Comparison of ENCODE assay signal across 10 cellular contexts in genomic region chr20:63950701-63951397, GRCh38. TPM values are rescaled to one million over a fixed set of nuclear protein-coding genes. Genes with fewer than 3 reads are reported as not detected.
DNase-seq lines count a peak whose midpoint lies in the region; ATAC-seq and TF ChIP-seq lines count a peak whose summit lies in the region.
"Had no signal": no experiment of that assay in that cellular context is flagged by ENCODE, and none has a peak within 500 bp of the region (broad histone marks: within the 10 kb centered on the region; RNA-seq: fewer than 3 reads in every experiment).

No MANE protein-coding gene starts in this region.

- H3K27ac ChIP-seq in esophagus (ENCODE audit: low read depth in 2 of 2, low read length in 1 of 2) = peak overlapping the region; percentile 96 to 99
- peak overlapping the region; percentile 68 to 75 for H3K27ac ChIP-seq in tibial artery
- no peak overlapping the region for H3K27ac ChIP-seq in smooth muscle cell (ENCODE audit: low read depth)

- no peak overlapping the region for H2AFZ ChIP-seq in smooth muscle cell (ENCODE audit: low read depth)

- ATAC-seq in HG03280 (IDR thresholded peaks at IDR 0.05; ENCODE audit: unreplicated experiment) = no peak
- ATAC-seq: effector memory CD8-positive, alpha-beta T cell had no signal

- H3K9ac ChIP-seq in smooth muscle cell (ENCODE audit: low read depth) = no peak overlapping the region

- intact Hi-C loops in tibial artery (cut with DNase I; ENCODE audit: low total_unique reads) = no loop called here

- peaks cover under 1 to 12% of the 10 kb centered on the region in 2 donors for H3K36me3 ChIP-seq in esophagus (ENCODE audit: control insufficient read depth in 2 of 2, insufficient read depth in 2 of 2, low read length in 1 of 2)
- peaks cover 1 to 8% (median 6%) of the 10 kb centered on the region in 3 donors for H3K36me3 ChIP-seq in tibial artery
- no peaks in the 10 kb centered on the region for H3K36me3 ChIP-seq in smooth muscle cell (ENCODE audit: low read depth)

- WGBS in esophagus, 2 donors = 62 to 66% methylated on average over 20 of the region's 20 CpGs
- 92% methylated on average over 20 of the region's 20 CpGs for WGBS in smooth muscle cell (ENCODE audit: low lambda C conversion rate)

- no peaks in the 10 kb centered on the region for H3F3A ChIP-seq in smooth muscle cell (ENCODE audit: low read depth)

- peaks cover 65% of the 10 kb centered on the region for H3K79me2 ChIP-seq in smooth muscle cell (ENCODE audit: low read depth)

- TF ChIP-seq CTCF in tibial artery (IDR thresholded peaks at IDR 0.05) = no peak
- TF ChIP-seq CTCF in smooth muscle cell (IDR thresholded peaks at IDR 0.05; ENCODE audit: borderline replicate concordance, insufficient read depth, poor library complexity, severe bottlenecking) = no peak

- peaks cover 98% of the 10 kb centered on the region for H4K20me1 ChIP-seq in smooth muscle cell (ENCODE audit: low read depth)

- H3K9me3 ChIP-seq in esophagus (ENCODE audit: control insufficient read depth in 2 of 2, insufficient read depth in 1 of 2, low read depth in 1 of 2, low read length in 1 of 2) (no peaks in the 10 kb centered on the region), tibial artery (no peaks in the 10 kb centered on the region), smooth muscle cell (replicated peaks; ENCODE audit: low read depth) (no peaks in the 10 kb centered on the region)

- H3K4me3 ChIP-seq in esophagus (ENCODE audit: low read depth in 1 of 2, low read length in 2 of 2) (peak overlapping the region; percentile 5 to 17), tibial artery (peak overlapping the region; percentile 10 to 27), smooth muscle cell (no peak overlapping the region)

- DNase-seq in RPMI8226 (peak; percentile 29), myocyte (ENCODE audit: low read depth) (peak; percentile 56), tibial artery (no peak), smooth muscle cell (lab: John Stamatoyannopoulos, UW; ENCODE audit: unreplicated experiment) (no peak), MV-4-11 (lab: John Stamatoyannopoulos, UW) (no peak)
- DNase-seq: activated naive CD8-positive, alpha-beta T cell treated with anti-CD3 and anti-CD28 coated beads, Interleukin-2, amount 10 ng/mL, durations not matched to agents 7 days and 5 days; effector memory CD8-positive, alpha-beta T cell; NCI-H1436 treated with DMSO at 0.1 percent for 48 hours had no signal

- H3K27me3 ChIP-seq in esophagus (ENCODE audit: control insufficient read depth in 1 of 2, insufficient read depth in 2 of 2, low read length in 2 of 2) = no peaks in the 10 kb centered on the region
- H3K27me3 ChIP-seq in tibial artery = no peaks in the 10 kb centered on the region
- H3K27me3 ChIP-seq in smooth muscle cell (ENCODE audit: low read depth) = no peaks in the 10 kb centered on the region

- H3K4me1 ChIP-seq in esophagus (ENCODE audit: control insufficient read depth in 2 of 2, insufficient read depth in 2 of 2, low read length in 1 of 2) (peaks cover 24 to 66% of the 10 kb centered on the region in 2 donors), tibial artery (peaks cover 0 to 86% (median 73%) of the 10 kb centered on the region in 4 donors), smooth muscle cell (ENCODE audit: low read depth) (peaks cover 4% of the 10 kb centered on the region)

- H3K4me2 ChIP-seq in smooth muscle cell = no peak overlapping the region

RNA-seq across cellular contexts. Expression of gene UCKL1, which starts 5.4 kb away (rescaled TPM):
- polyA plus RNA-seq in esophagus = 10 to 100 TPM; 40.6 to 47.3 TPM
- total RNA-seq in myocyte = 19.9 and 22.3 TPM in 2 replicates
- polyA plus RNA-seq in myocyte (2012) = 33.8 TPM
- total RNA-seq in smooth muscle cell = 12.8 and 17.2 TPM in 2 replicates
- 22.6 and 29.3 TPM in 2 replicates for polyA plus RNA-seq in smooth muscle cell

RNA-seq across cellular contexts. Expression of gene ZNF512B, which starts 18.9 kb away (rescaled TPM):
- polyA plus RNA-seq in esophagus = 10 to 100 TPM; 10.1 to 18.3 TPM
- 17.8 and 23.2 TPM in 2 replicates for total RNA-seq in myocyte
- 23.9 TPM for polyA plus RNA-seq in myocyte (2012)
- 4.6 and 6.8 TPM in 2 replicates for total RNA-seq in smooth muscle cell
- 5.6 and 7.7 TPM in 2 replicates for polyA plus RNA-seq in smooth muscle cell

RNA-seq across cellular contexts. Expression of gene SAMD10, which starts 28.6 kb away (rescaled TPM):
- polyA plus RNA-seq in esophagus = 10 to 100 TPM in 1 of 2 donors, 1 to 10 TPM in 1; 9.4 to 13.1 TPM
- total RNA-seq in myocyte = 1.1 and 9.2 TPM in 2 replicates
- polyA plus RNA-seq in myocyte (2012) = 2.7 TPM
- 0.13 and 0.27 TPM in 2 replicates for total RNA-seq in smooth muscle cell
- polyA plus RNA-seq in smooth muscle cell = 1.2 and 4.3 TPM in 2 replicates

RNA-seq across cellular contexts. Expression of gene PRPF6, which starts 30.1 kb away (rescaled TPM):
- polyA plus RNA-seq in esophagus (10 to 100 TPM; 24.6 to 39.0 TPM), smooth muscle cell (51.2 and 55.2 TPM in 2 replicates)
- total RNA-seq in myocyte (42.4 and 49.4 TPM in 2 replicates), smooth muscle cell (33.3 and 36.5 TPM in 2 replicates)
- polyA plus RNA-seq in myocyte (2012) = 64.3 TPM

RNA-seq across cellular contexts. Expression of gene DNAJC5, which starts 55.9 kb away (rescaled TPM):
- 10 to 100 TPM; 42.9 to 59.4 TPM for polyA plus RNA-seq in esophagus
- total RNA-seq in myocyte = 49.3 and 60.7 TPM in 2 replicates
- 50.6 TPM for polyA plus RNA-seq in myocyte (2012)
- 21.1 and 24.5 TPM in 2 replicates for total RNA-seq in smooth muscle cell
- polyA plus RNA-seq in smooth muscle cell = 8.7 TPM in 2 replicates

Comparison
In these comparisons a context has a peak if more than half of its experiments do, and no peak if none do; other contexts are left out.
1. DNase-seq: peak in RPMI8226 (single experiment) and myocyte (single experiment); none in tibial artery (0 of 2), smooth muscle cell (single experiment) and MV-4-11 (single experiment).